ENCODE assay signal across 8 cellular contexts in the genomic region with DNA sequence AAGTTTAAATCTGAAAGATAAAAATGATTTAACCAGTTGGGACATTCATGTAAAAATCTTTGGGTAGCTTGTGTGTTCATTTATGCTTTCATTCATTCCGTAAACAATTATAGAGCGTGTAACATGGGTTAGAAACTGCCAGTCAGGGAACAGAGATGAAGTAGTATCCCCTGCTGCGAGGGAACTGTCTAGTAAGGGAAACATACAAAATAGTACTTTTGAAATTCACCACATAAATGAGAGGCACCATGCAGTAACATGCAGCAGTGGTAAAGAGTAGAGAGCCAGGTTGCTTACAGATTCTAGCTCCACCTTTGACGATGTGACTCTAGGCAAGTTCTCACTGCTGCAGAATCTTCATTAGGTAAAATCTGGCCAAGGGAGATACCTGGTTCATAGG. TPM values are rescaled to one million over a fixed set of nuclear protein-coding genes. Genes with fewer than 3 reads are reported as not detected.
DNase-seq lines count a peak whose midpoint lies in the region; ATAC-seq and TF ChIP-seq lines count a peak whose summit lies in the region.

No MANE protein-coding gene starts in this region.

- WGBS in thyroid gland, 2 donors: 23 to 28% methylated on average over 4 of the region's 4 CpGs

- TF ChIP-seq POLR2A in thyroid gland (IDR thresholded peaks at IDR 0.05): no peak

- H3K9me3 ChIP-seq in thyroid gland: no peaks in the 10 kb centered on the region

- H3K36me3 Mint-ChIP-seq in stimulated activated naive CD8-positive, alpha-beta T cell treated with anti-CD3 and anti-CD28 coated beads, Interleukin-15, Interleukin-2, amounts not matched to agents 100 ng/mL and 50 ng/mL, for 24 hours (ENCODE audit: low read depth): peaks cover 11% of the 10 kb centered on the region
- H3K36me3 Mint-ChIP-seq in immature natural killer cell: no peaks in the 10 kb centered on the region

- intact Hi-C loops in thyroid gland (cut with DNase I): no loop called here

- ATAC-seq in stimulated activated naive CD8-positive, alpha-beta T cell treated with anti-CD3 and anti-CD28 coated beads, Interleukin-15, Interleukin-2, amounts not matched to agents 100 U/mL and 50 U/mL, for 24 hours: no peak

- peaks cover 6 to 9% of the 10 kb centered on the region in 2 donors for H3K4me1 ChIP-seq in thyroid gland

- TF ChIP-seq CTCF in WI38 (IDR thresholded peaks at IDR 0.05; ENCODE audit: low read depth, low read length): no peak
- no peak for TF ChIP-seq CTCF in thyroid gland (IDR thresholded peaks at IDR 0.05)

- peak overlapping the region; percentile 96 for H3K4me3 Mint-ChIP-seq in stimulated activated naive CD8-positive, alpha-beta T cell treated with anti-CD3 and anti-CD28 coated beads, Interleukin-15, Interleukin-2, amounts not matched to agents 100 ng/mL and 50 ng/mL, for 24 hours
- peak overlapping the region; percentile 91 to 100 (median 99) for H3K4me3 Mint-ChIP-seq in immature natural killer cell

- no peaks in the 10 kb centered on the region for H3K27me3 ChIP-seq in thyroid gland

- H3K4me3 ChIP-seq in WI38 (ENCODE audit: low read depth, low read length) (peak overlapping the region; percentile 93), thyroid gland (replicated peaks in 1 of 3) (peak overlapping the region; percentile 46 to 94 (median 68))

- H3K27me3 Mint-ChIP-seq in stimulated activated naive CD8-positive, alpha-beta T cell treated with anti-CD3 and anti-CD28 coated beads, Interleukin-15, Interleukin-2, amounts not matched to agents 100 ng/mL and 50 ng/mL, for 24 hours: no peaks in the 10 kb centered on the region
- peaks cover 5 to 12% (median 9%) of the 10 kb centered on the region in 3 donors for H3K27me3 Mint-ChIP-seq in immature natural killer cell (ENCODE audit: low read depth in 3 of 3)

- DNase-seq in stimulated activated naive CD8-positive, alpha-beta T cell treated with anti-CD3 and anti-CD28 coated beads, Interleukin-15, Interleukin-2, amounts not matched to agents 100 U/mL and 50 U/mL, for 24 hours: no peak
- DNase-seq in immature natural killer cell (no peak), thyroid gland (no peak), CD1c-positive myeloid dendritic cell (ENCODE audit: extremely low spot score) (no peak), NCI-H2081 treated with DMSO at 0.1 percent for 48 hours (lab: John Stamatoyannopoulos, UW) (no peak), NCI-H187 (lab: John Stamatoyannopoulos, UW) (no peak)

- H3K27ac Mint-ChIP-seq in stimulated activated naive CD8-positive, alpha-beta T cell treated with anti-CD3 and anti-CD28 coated beads, Interleukin-15, Interleukin-2, amounts not matched to agents 100 ng/mL and 50 ng/mL, for 24 hours: peak overlapping the region; percentile 97
- H3K27ac Mint-ChIP-seq in immature natural killer cell: peak overlapping the region; percentile 94 to 100 (median 99)

- H3K4me1 Mint-ChIP-seq in stimulated activated naive CD8-positive, alpha-beta T cell treated with anti-CD3 and anti-CD28 coated beads, Interleukin-15, Interleukin-2, amounts not matched to agents 100 ng/mL and 50 ng/mL, for 24 hours (ENCODE audit: low read depth): peaks cover 42% of the 10 kb centered on the region
- peaks cover 19 to 32% of the 10 kb centered on the region in 2 donors for H3K4me1 Mint-ChIP-seq in immature natural killer cell

- H3K9me3 Mint-ChIP-seq in stimulated activated naive CD8-positive, alpha-beta T cell treated with anti-CD3 and anti-CD28 coated beads, Interleukin-15, Interleukin-2, amounts not matched to agents 100 ng/mL and 50 ng/mL, for 24 hours: no peaks in the 10 kb centered on the region
- H3K9me3 Mint-ChIP-seq in immature natural killer cell: no peaks in the 10 kb centered on the region

- no peak overlapping the region for H3K27ac ChIP-seq in thyroid gland

- H3K36me3 ChIP-seq in thyroid gland: no peaks in the 10 kb centered on the region

RNA-seq across cellular contexts. Expression of gene DZIP3, which starts 0.9 kb away (rescaled TPM):
- 10 to 100 TPM in 1 of 3 donors, 1 to 10 TPM in 2; 6.8 to 11.7 (median 9.8) TPM for polyA plus RNA-seq in immature natural killer cell
- 10 to 100 TPM; 11.2 to 23.2 (median 18.7) TPM for total RNA-seq in thyroid gland

RNA-seq across cellular contexts. Expression of gene CIP2A, which starts 1.2 kb away (rescaled TPM):
- 1 to 10 TPM in 2 of 3 donors, not detected in 1; 1.4 to 2.3 TPM for polyA plus RNA-seq in immature natural killer cell
- 1 to 10 TPM; 3.6 to 8.1 (median 3.8) TPM for total RNA-seq in thyroid gland
